ENCODE assay signal across 14 cellular contexts in the genomic region with DNA sequence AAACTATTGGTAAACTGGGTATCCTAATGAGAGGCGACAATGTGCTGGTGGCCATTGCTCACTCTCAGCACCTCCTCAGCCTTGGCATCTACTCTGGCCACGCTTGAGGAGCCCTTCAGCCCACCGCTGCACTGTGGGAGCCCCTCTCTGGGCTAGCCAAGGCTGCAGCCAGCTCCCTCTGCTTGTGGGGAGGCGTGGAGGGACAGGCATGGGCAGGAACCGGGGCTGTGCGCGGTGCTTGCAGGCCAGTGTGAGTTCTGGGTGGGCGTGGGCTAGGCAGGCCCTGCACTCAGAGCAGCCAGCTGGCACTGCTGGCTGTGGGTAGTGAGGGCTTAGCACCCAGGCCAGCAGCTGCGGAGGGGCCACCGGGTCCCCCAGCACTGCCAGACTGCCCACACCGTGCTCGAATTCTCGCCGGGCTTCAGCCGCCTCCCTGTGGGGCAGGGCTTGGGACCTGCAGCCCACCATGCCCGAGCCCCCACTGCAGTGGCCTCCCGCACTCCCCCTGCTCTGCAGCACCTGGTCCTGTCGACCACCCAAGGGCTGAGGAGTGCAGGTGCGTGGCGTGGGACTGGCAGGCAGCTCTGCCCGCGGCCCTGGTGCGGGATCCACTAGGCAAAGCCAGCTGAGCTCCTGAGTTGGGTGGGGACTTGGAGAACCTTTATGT.
A peak's percentile ranks its signal among the peaks of the same experiment; 100 is the strongest.
DNase-seq lines count a peak whose midpoint lies in the region; ATAC-seq and TF ChIP-seq lines count a peak whose summit lies in the region.
"Had no signal": no experiment of that assay in that cellular context is flagged by ENCODE, and none has a peak within 500 bp of the region (broad histone marks: within the 10 kb centered on the region; RNA-seq: fewer than 3 reads in every experiment).

No MANE protein-coding gene starts in this region.

- POLR2A ChIA-PET in T-cell (lab: Charles Lee): no interaction called here

- no peak overlapping the region for H2AFZ ChIP-seq in neuronal stem cell (ENCODE audit: low read length)

- H4K8ac ChIP-seq in neuronal stem cell (ENCODE audit: low read depth, low read length): no peak overlapping the region

- no peak overlapping the region for H2AK5ac ChIP-seq in neuronal stem cell (ENCODE audit: low read depth, low read length)

- no peaks in the 10 kb centered on the region for H3K36me3 ChIP-seq in left ventricle myocardium inferior
- H3K36me3 ChIP-seq in neuronal stem cell (replicated peaks in 1 of 2; ENCODE audit: control insufficient read depth in 2 of 2, insufficient read depth in 2 of 2, low read length in 2 of 2): no peaks in the 10 kb centered on the region
- H3K36me3 ChIP-seq: BE2C had no signal

- H3K9ac ChIP-seq in neuronal stem cell (ENCODE audit: low read depth, low read length, poor library complexity): peak overlapping the region; percentile 44

- H3K79me1 ChIP-seq in neuronal stem cell (ENCODE audit: low read depth, low read length): no peaks in the 10 kb centered on the region

- no peak overlapping the region for H2BK12ac ChIP-seq in neuronal stem cell (ENCODE audit: low read length)

- H3K4me1 ChIP-seq in right cardiac atrium (ENCODE audit: control insufficient read depth, insufficient read depth, low read length) (no peaks in the 10 kb centered on the region), left ventricle myocardium inferior (no peaks in the 10 kb centered on the region), neuronal stem cell (ENCODE audit: control insufficient read depth in 2 of 2, insufficient read depth in 1 of 2, low read depth in 1 of 2, low read length in 2 of 2) (no peaks in the 10 kb centered on the region)
- H3K4me1 ChIP-seq: BE2C had no signal

- H3K14ac ChIP-seq in neuronal stem cell (ENCODE audit: low read length): no peak overlapping the region

- no peak overlapping the region for H3K4me3 ChIP-seq in right cardiac atrium (ENCODE audit: low read length)
- H3K4me3 ChIP-seq in left ventricle myocardium inferior: no peak overlapping the region
- H3K4me3 ChIP-seq in neuronal stem cell (ENCODE audit: low read length in 2 of 2): peak overlapping the region in 1 of 2 donors; percentile 64
- H3K4me3 ChIP-seq: GM12878 had no signal

- 86% methylated on average over 23 of the region's 23 CpGs for WGBS in right cardiac atrium
- no CpG with 5 or more reads among the region's 23 CpGs for WGBS in neuronal stem cell (ENCODE audit: extremely low coverage in 2 of 2, insufficient read length in 2 of 2, insufficient replicate concordance in 1 of 2), 2 donors

- no peaks in the 10 kb centered on the region for H3K36me3 Mint-ChIP-seq in stimulated activated memory B cell treated with anti-CD40 and anti-IgM and Interleukin-4, amounts not matched to agents 10 μg/mL and 1 μg/mL and 100 μg/mL, for 72 hours
- no peaks in the 10 kb centered on the region for H3K36me3 Mint-ChIP-seq in T-cell
- H3K36me3 Mint-ChIP-seq: CD4-positive, alpha-beta memory T cell had no signal

- no peak overlapping the region for H3K18ac ChIP-seq in neuronal stem cell (ENCODE audit: low read length)

- H3K23ac ChIP-seq in neuronal stem cell (ENCODE audit: low read depth, low read length, poor library complexity): no peak overlapping the region

- CTCF ChIA-PET in T-cell (lab: Charles Lee): no interaction called here

- no peak for ATAC-seq in right cardiac atrium
- peak; percentile 41 for ATAC-seq in stimulated activated memory B cell treated with anti-CD40 and anti-IgM and Interleukin-4, amounts not matched to agents 10 μg/mL and 1 μg/mL and 100 μg/mL, for 72 hours
- ATAC-seq in T-cell (replicated peaks in 1 of 4): no peak
- ATAC-seq: GM12878 had no signal

- H3K27ac ChIP-seq in right cardiac atrium (ENCODE audit: low read length) (no peak overlapping the region), left ventricle myocardium inferior (replicated peaks) (no peak overlapping the region), neuronal stem cell (replicated peaks; ENCODE audit: low read length) (no peak overlapping the region)
- H3K27ac ChIP-seq: C4-2B had no signal

- in situ Hi-C loops in ACHN (cut with HindIII; ENCODE audit: low pct_ligation_motif_present, low pct_unique_long_range_greater_than_20kb, low sequenced_read_pairs): no loop called here

- no peak overlapping the region for H3K4me2 ChIP-seq in neuronal stem cell (ENCODE audit: insufficient read depth, low read length, poor library complexity, severe bottlenecking)

- no peak overlapping the region for H3K27ac Mint-ChIP-seq in stimulated activated memory B cell treated with anti-CD40 and anti-IgM and Interleukin-4, amounts not matched to agents 10 μg/mL and 1 μg/mL and 100 μg/mL, for 72 hours
- H3K27ac Mint-ChIP-seq in T-cell: no peak overlapping the region
- H3K27ac Mint-ChIP-seq: CD4-positive, alpha-beta memory T cell; HFFc6 had no signal

- H3K4ac ChIP-seq in neuronal stem cell (ENCODE audit: low read length): no peak overlapping the region

- intact Hi-C loops in right cardiac atrium (cut with DNase I): no loop called here
- intact Hi-C loops in left ventricle myocardium inferior (cut with micrococcal nuclease): no loop called here

- H3K4me3 Mint-ChIP-seq in stimulated activated memory B cell treated with anti-CD40 and anti-IgM and Interleukin-4, amounts not matched to agents 10 μg/mL and 1 μg/mL and 100 μg/mL, for 72 hours: no peak overlapping the region
- no peak overlapping the region for H3K4me3 Mint-ChIP-seq in T-cell
- H3K4me3 Mint-ChIP-seq: CD4-positive, alpha-beta memory T cell; HFFc6 had no signal

- TF ChIP-seq CTCF in left ventricle myocardium inferior (IDR thresholded peaks at IDR 0.05; ENCODE audit: borderline replicate concordance): no peak

- peaks cover 5% of the 10 kb centered on the region for H3K9me3 Mint-ChIP-seq in stimulated activated memory B cell treated with anti-CD40 and anti-IgM and Interleukin-4, amounts not matched to agents 10 μg/mL and 1 μg/mL and 100 μg/mL, for 72 hours
- H3K9me3 Mint-ChIP-seq in T-cell: peaks cover 15 to 23% (median 20%) of the 10 kb centered on the region in 3 donors

- H3K27me3 ChIP-seq in right cardiac atrium (ENCODE audit: control insufficient read depth, insufficient read depth) (no peaks in the 10 kb centered on the region), left ventricle myocardium inferior (ENCODE audit: low read depth) (no peaks in the 10 kb centered on the region), neuronal stem cell (ENCODE audit: control insufficient read depth in 3 of 3, insufficient read depth in 3 of 3, low read depth in 1 of 3, low read length in 3 of 3) (no peaks in the 10 kb centered on the region)
- H3K27me3 ChIP-seq: BE2C had no signal

- no peak overlapping the region for H2BK15ac ChIP-seq in neuronal stem cell (ENCODE audit: low read length)

- no peak overlapping the region for H4K91ac ChIP-seq in neuronal stem cell (ENCODE audit: low read depth, low read length, poor library complexity)

- H2BK120ac ChIP-seq in neuronal stem cell (ENCODE audit: low read depth, low read length): no peak overlapping the region

- peak in 2 of 3 donors; percentile 26 to 48 for DNase-seq in right cardiac atrium
- no peak for DNase-seq in left ventricle myocardium inferior
- no peak for DNase-seq in neuronal stem cell (ENCODE audit: low spot score)
- DNase-seq in T-cell: no peak
- no peak for DNase-seq in ACHN
- no peak for DNase-seq in LoVo (ENCODE audit: low spot score)
- DNase-seq: BE2C, DMS79, HCEC 1CT, HFFc6 had no signal

- no peak overlapping the region for H2BK5ac ChIP-seq in neuronal stem cell (ENCODE audit: low read length)

- no peaks in the 10 kb centered on the region for H3K4me1 Mint-ChIP-seq in stimulated activated memory B cell treated with anti-CD40 and anti-IgM and Interleukin-4, amounts not matched to agents 10 μg/mL and 1 μg/mL and 100 μg/mL, for 72 hours
- H3K4me1 Mint-ChIP-seq in T-cell: no peaks in the 10 kb centered on the region
- H3K4me1 Mint-ChIP-seq: CD4-positive, alpha-beta memory T cell had no signal

- H3K9me3 ChIP-seq in right cardiac atrium (ENCODE audit: control insufficient read depth, low read length) (no peaks in the 10 kb centered on the region), left ventricle myocardium inferior (replicated peaks) (peaks cover 20% of the 10 kb centered on the region), neuronal stem cell (replicated peaks in 1 of 2; ENCODE audit: control insufficient read depth in 2 of 2, insufficient read depth in 1 of 2, low read depth in 1 of 2, low read length in 2 of 2) (no peaks in the 10 kb centered on the region)
- H3K9me3 ChIP-seq: BE2C had no signal

- H3K27me3 Mint-ChIP-seq in stimulated activated memory B cell treated with anti-CD40 and anti-IgM and Interleukin-4, amounts not matched to agents 10 μg/mL and 1 μg/mL and 100 μg/mL, for 72 hours: no peaks in the 10 kb centered on the region
- H3K27me3 Mint-ChIP-seq in T-cell: no peaks in the 10 kb centered on the region
- H3K27me3 Mint-ChIP-seq: CD4-positive, alpha-beta memory T cell had no signal

Comparison
In these comparisons a context has a peak if more than half of its experiments do, and no peak if none do; other contexts are left out.
1. DNase-seq: peak in right cardiac atrium (2 of 3); none in left ventricle myocardium inferior (single experiment), neuronal stem cell (single experiment), T-cell (0 of 34), ACHN (single experiment) and LoVo (single experiment).